ENCODE assay signal across 16 cellular contexts in the genomic region with DNA sequence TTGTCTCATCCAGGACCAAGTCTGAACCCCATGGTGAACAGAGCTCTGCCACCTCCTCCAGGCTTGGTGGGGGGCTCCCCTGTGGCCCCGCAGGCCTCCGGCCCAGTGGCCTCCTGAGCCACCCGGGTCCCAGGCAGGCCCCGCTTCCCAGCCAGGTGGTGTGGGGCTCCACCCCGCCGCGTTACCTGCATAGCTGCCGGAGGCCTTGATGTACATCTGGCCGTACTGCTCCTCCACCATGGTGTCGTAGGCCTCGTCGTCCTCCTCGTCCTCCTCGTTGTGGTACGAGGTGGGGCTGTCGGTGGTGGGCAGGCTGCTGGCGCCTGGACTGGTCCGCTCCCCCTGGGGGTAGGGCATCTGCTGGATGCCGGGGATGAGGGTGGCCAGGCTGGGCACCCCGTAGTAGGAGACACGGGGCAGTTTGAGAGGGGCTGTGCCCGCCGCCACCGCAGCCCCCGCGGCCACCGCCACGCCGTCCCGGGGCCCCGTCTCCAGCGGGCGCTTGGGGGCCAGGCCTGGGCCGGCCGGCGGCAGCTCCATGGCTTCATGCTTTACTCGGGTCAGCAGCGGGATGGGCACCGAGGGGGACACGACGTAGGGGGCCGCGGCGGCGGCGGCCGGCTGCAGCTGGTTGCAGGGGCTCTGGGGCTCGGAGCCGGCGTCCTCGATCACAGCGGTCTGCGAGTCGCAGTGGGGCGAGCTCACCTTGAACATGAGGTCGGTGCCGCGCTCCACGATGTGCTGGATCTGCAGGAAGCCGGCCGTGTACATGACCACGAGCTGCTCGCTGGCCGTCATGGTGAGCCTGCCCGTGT. TPM values are rescaled to one million over a fixed set of nuclear protein-coding genes. Genes with fewer than 3 reads are reported as not detected.
DNase-seq lines count a peak whose midpoint lies in the region; ATAC-seq, FAIRE-seq and TF ChIP-seq lines count a peak whose summit lies in the region.
"Had no signal": no experiment of that assay in that cellular context is flagged by ENCODE, and none has a peak within 500 bp of the region (broad histone marks: within the 10 kb centered on the region; RNA-seq: fewer than 3 reads in every experiment).

No MANE protein-coding gene starts in this region.

- BruUV-seq in A673 (replicated peaks; lab: Mats Ljungman, UMichigan) = no TSS peak

- H3K4me3 Mint-ChIP-seq in nephron = peak overlapping the region in 2 of 3 experiments; percentile 30 to 51
- H3K4me3 Mint-ChIP-seq in stimulated activated naive CD8-positive, alpha-beta T cell treated with anti-CD3 and anti-CD28 coated beads, Interleukin-15, amount 100 ng/mL, for 72 hours = no peak overlapping the region
- H3K4me3 Mint-ChIP-seq: activated T-cell treated with anti-CD3 and anti-CD28 coated beads, Interleukin-2, amount 50 U/mL, for 72 hours had no signal

- DNase-seq in A673 (ENCODE audit: low spot score) = no peak
- DNase-seq in GM13977 (ENCODE audit: low spot score) = peak; percentile 13
- no peak for DNase-seq in astrocyte of the spinal cord (ENCODE audit: low read depth, low spot score)
- DNase-seq in mucosa of descending colon = no peak
- DNase-seq in NCI-H526 treated with DMSO at 0.1 percent for 48 hours (lab: John Stamatoyannopoulos, UW) = no peak
- DNase-seq in stimulated activated naive CD8-positive, alpha-beta T cell treated with anti-CD3 and anti-CD28 coated beads, Interleukin-15, amount 100 ng/mL, for 72 hours = no peak
- DNase-seq in frontal cortex (ENCODE audit: low spot score in 2 of 2) = no peak
- DNase-seq: activated CD4-positive, alpha-beta T cell treated with anti-CD3 and anti-CD28 coated beads, Interleukin-2, amount 50 U/mL, for 48 hours; activated T-cell treated with anti-CD3 and anti-CD28 coated beads, Interleukin-2, amount 50 U/mL, for 72 hours; DMS153; NCI-H2029 treated with DMSO at 0.1 percent for 48 hours; stimulated activated naive CD4-positive, alpha-beta T cell; uterus had no signal

- peaks cover 11% of the 10 kb centered on the region for H3K4me1 Mint-ChIP-seq in nephron
- H3K4me1 Mint-ChIP-seq in stimulated activated naive CD8-positive, alpha-beta T cell treated with anti-CD3 and anti-CD28 coated beads, Interleukin-15, amount 100 ng/mL, for 72 hours = peaks cover 23% of the 10 kb centered on the region

- peak overlapping the region; percentile 97 for H3K27ac ChIP-seq in A673 (ENCODE audit: low read depth, low read length, poor library complexity, severe bottlenecking)
- H3K27ac ChIP-seq: uterus had no signal

- no peak for FAIRE-seq in frontal cortex (lab: Jason Lieb, UNC)
- FAIRE-seq: islet of Langerhans, pancreas had no signal

- peak overlapping the region; percentile 96 for H3K4me3 ChIP-seq in A673 (ENCODE audit: low read depth, low read length, poor library complexity, severe bottlenecking)
- peak overlapping the region; percentile 58 for H3K4me3 ChIP-seq in astrocyte of the spinal cord (ENCODE audit: low read depth, low read length)
- no peak overlapping the region for H3K4me3 ChIP-seq in mucosa of descending colon
- H3K4me3 ChIP-seq: uterus had no signal

- no peaks in the 10 kb centered on the region for H3K36me3 Mint-ChIP-seq in nephron (ENCODE audit: low read depth)

- no peak for ATAC-seq in mucosa of descending colon
- no peak for ATAC-seq in stimulated activated naive CD8-positive, alpha-beta T cell treated with anti-CD3 and anti-CD28 coated beads, Interleukin-15, amount 100 ng/mL, for 72 hours
- ATAC-seq: activated T-cell treated with anti-CD3 and anti-CD28 coated beads, Interleukin-2, amount 50 U/mL, for 72 hours; pancreas had no signal

- H3K9me3 Mint-ChIP-seq in nephron = no peaks in the 10 kb centered on the region
- H3K9me3 Mint-ChIP-seq in stimulated activated naive CD8-positive, alpha-beta T cell treated with anti-CD3 and anti-CD28 coated beads, Interleukin-15, amount 100 ng/mL, for 72 hours = no peaks in the 10 kb centered on the region
- H3K9me3 Mint-ChIP-seq: activated T-cell treated with anti-CD3 and anti-CD28 coated beads, Interleukin-2, amount 50 U/mL, for 72 hours had no signal

- TF ChIP-seq CTCF in A673 (conservative IDR thresholded peaks at IDR 0.05; ENCODE audit: low read depth, low read length) (no peak), GM13977 (IDR thresholded peaks at IDR 0.05; ENCODE audit: extremely low read depth, insufficient read depth, missing control alignments) (no peak), astrocyte of the spinal cord (IDR thresholded peaks at IDR 0.05; ENCODE audit: low read depth, low read length) (no peak), nephron (IDR thresholded peaks at IDR 0.05; ENCODE audit: unreplicated experiment in 3 of 3) (no peak), mucosa of descending colon (IDR thresholded peaks at IDR 0.05) (no peak)

- H3K9me3 ChIP-seq in A673 (ENCODE audit: low read depth, low read length, poor library complexity, severe bottlenecking) (no peaks in the 10 kb centered on the region), mucosa of descending colon (no peaks in the 10 kb centered on the region)
- H3K9me3 ChIP-seq: pancreas, uterus had no signal

- peaks cover 72% of the 10 kb centered on the region for H3K4me1 ChIP-seq in A673 (ENCODE audit: insufficient read depth, low read length, poor library complexity, severe bottlenecking)
- peaks cover 32% of the 10 kb centered on the region for H3K4me1 ChIP-seq in mucosa of descending colon (ENCODE audit: low read depth)

- POLR2A ChIA-PET in A673 (lab: Charles Lee; ENCODE audit: low non-redundant PET) = no interaction called here

- H3K27me3 Mint-ChIP-seq in nephron (ENCODE audit: low read depth) = peaks cover 6% of the 10 kb centered on the region
- H3K27me3 Mint-ChIP-seq in stimulated activated naive CD8-positive, alpha-beta T cell treated with anti-CD3 and anti-CD28 coated beads, Interleukin-15, amount 100 ng/mL, for 72 hours = peaks cover 25% of the 10 kb centered on the region

- in situ Hi-C loops in GM13977 (cut with MboI; ENCODE audit: low pct_unique_long_range_greater_than_20kb, low sequenced_read_pairs, unreplicated experiment) = no loop called here
- in situ Hi-C loops in astrocyte of the spinal cord (cut with HindIII; ENCODE audit: low sequenced_read_pairs) = no loop called here

- no peaks in the 10 kb centered on the region for H3K27me3 ChIP-seq in A673 (replicated peaks; ENCODE audit: insufficient read depth, low read depth, low read length, poor library complexity)
- H3K27me3 ChIP-seq: pancreas, uterus had no signal

- CTCF ChIA-PET in A673 (lab: Charles Lee) = no interaction called here

- intact Hi-C loops in A673 (cut with micrococcal nuclease; ENCODE audit: unreplicated experiment) = loop anchor here (5.0 kb wide), 1 partner anchor 82 kb away; no protein-coding TSS in a partner anchor
- intact Hi-C loops in mucosa of descending colon (cut with DNase I, micrococcal nuclease) = loop anchor here in 1 of 2 donors (5.0 kb wide), 1 partner anchor 43 kb away; no protein-coding TSS in a partner anchor

- no peak overlapping the region for H3K27ac Mint-ChIP-seq in nephron
- no peak overlapping the region for H3K27ac Mint-ChIP-seq in stimulated activated naive CD8-positive, alpha-beta T cell treated with anti-CD3 and anti-CD28 coated beads, Interleukin-15, amount 100 ng/mL, for 72 hours
- H3K27ac Mint-ChIP-seq: activated T-cell treated with anti-CD3 and anti-CD28 coated beads, Interleukin-2, amount 50 U/mL, for 72 hours had no signal

- H3K36me3 ChIP-seq in A673 (ENCODE audit: insufficient read depth, low read length, poor library complexity, severe bottlenecking) (peaks cover 20% of the 10 kb centered on the region), mucosa of descending colon (ENCODE audit: low read depth) (no peaks in the 10 kb centered on the region)
- H3K36me3 ChIP-seq: uterus had no signal

RNA-seq across cellular contexts. Expression of a gene that starts 45.4 kb away (rescaled TPM):
- total RNA-seq in A673 (2021) = 19.5 and 22.7 TPM in 2 replicates
- total RNA-seq in mucosa of descending colon = 10 to 100 TPM; 15.9 to 81.3 (median 22.1) TPM
- 3.7 TPM for total RNA-seq in frontal cortex

Comparison
In these comparisons a context has a peak if more than half of its experiments do, and no peak if none do; other contexts are left out.
1. H3K4me3 Mint-ChIP-seq: peak in nephron (2 of 3); none in stimulated activated naive CD8-positive, alpha-beta T cell treated with anti-CD3 and anti-CD28 coated beads, Interleukin-15, amount 100 ng/mL, for 72 hours (0 of 2).